In genomic region chr22:30079952-30080533, GRCh38 we compare ENCODE assay signal across 10 cellular contexts. TPM values are rescaled to one million over a fixed set of nuclear protein-coding genes. Genes with fewer than 3 reads are reported as not detected.
DNase-seq lines count a peak whose midpoint lies in the region; ATAC-seq and TF ChIP-seq lines count a peak whose summit lies in the region.
"Had no signal": no experiment of that assay in that cellular context is flagged by ENCODE, and none has a peak within 500 bp of the region (broad histone marks: within the 10 kb centered on the region; RNA-seq: fewer than 3 reads in every experiment).

Gene HORMAD2 (plus strand): TSS chr22:30080464. CDS start chr22:30093953, 13,489 bp downstream.

- H3K36me3 Mint-ChIP-seq in IgD-negative memory B cell = no peaks in the 10 kb centered on the region
- no peaks in the 10 kb centered on the region for H3K36me3 Mint-ChIP-seq in endothelial cell (ENCODE audit: low read depth, unreplicated experiment)

- no peak for TF ChIP-seq EP300 in suprapubic skin (IDR thresholded peaks at IDR 0.05)

- H3K4me3 Mint-ChIP-seq in IgD-negative memory B cell (peak within 1 kb of the TSS; percentile 63 to 90 (median 80)), endothelial cell (ENCODE audit: unreplicated experiment) (no peak within 1 kb of the TSS)

- 54% methylated on average over 46 of the region's 53 CpGs for WGBS in suprapubic skin

- no peak within 1 kb of the TSS for H3K27ac ChIP-seq in left lung
- no peak within 1 kb of the TSS for H3K27ac ChIP-seq in suprapubic skin

- H3K36me3 ChIP-seq in left lung (no peaks in the 10 kb centered on the region), suprapubic skin (no peaks in the 10 kb centered on the region)

- TF ChIP-seq CTCF in endothelial cell (IDR thresholded peaks at IDR 0.05; ENCODE audit: unreplicated experiment) (no peak), left lung (IDR thresholded peaks at IDR 0.05) (no peak), suprapubic skin (IDR thresholded peaks at IDR 0.05) (no peak)

- H3K4me1 Mint-ChIP-seq in IgD-negative memory B cell (peaks cover 8 to 11% (median 10%) of the 10 kb centered on the region in 3 donors), endothelial cell (ENCODE audit: unreplicated experiment) (no peaks in the 10 kb centered on the region)

- peak within 1 kb of the TSS; percentile 24 to 31 for H3K4me3 ChIP-seq in left lung
- H3K4me3 ChIP-seq in suprapubic skin = peak within 1 kb of the TSS; percentile 27

- intact Hi-C loops in left lung (cut with DNase I) = no loop called here

- H3K9me3 ChIP-seq in left lung (no peaks in the 10 kb centered on the region), suprapubic skin (no peaks in the 10 kb centered on the region)

- peak; percentile 92 for ATAC-seq in left lung
- no peak for ATAC-seq in HG03097 (IDR thresholded peaks at IDR 0.05; ENCODE audit: low FRiP score, unreplicated experiment)

- peaks cover 0 to 7% (median 3%) of the 10 kb centered on the region in 3 donors for H3K9me3 Mint-ChIP-seq in IgD-negative memory B cell
- H3K9me3 Mint-ChIP-seq in endothelial cell (ENCODE audit: unreplicated experiment) = no peaks in the 10 kb centered on the region

- peaks cover 0 to 35% of the 10 kb centered on the region in 2 donors for H3K27me3 ChIP-seq in left lung
- H3K27me3 ChIP-seq in suprapubic skin = peaks cover 5% of the 10 kb centered on the region

- H3K4me1 ChIP-seq in left lung (peaks cover 0 to 5% of the 10 kb centered on the region in 2 donors), suprapubic skin (no peaks in the 10 kb centered on the region)

- peak within 1 kb of the TSS in 1 of 3 donors; percentile 45 for H3K27ac Mint-ChIP-seq in IgD-negative memory B cell
- H3K27ac Mint-ChIP-seq in endothelial cell (ENCODE audit: unreplicated experiment) = no peak within 1 kb of the TSS

- H3K27me3 Mint-ChIP-seq in IgD-negative memory B cell (peaks cover 10% of the 10 kb centered on the region), endothelial cell (ENCODE audit: unreplicated experiment) (peaks cover 2% of the 10 kb centered on the region)

- no peak for TF ChIP-seq POLR2A in suprapubic skin (IDR thresholded peaks at IDR 0.05)

- peak; percentile 48 for DNase-seq in endothelial cell (ENCODE audit: low spot score)
- DNase-seq in left lung = peak; percentile 66 to 82
- peak in 1 of 2 donors; percentile 62 for DNase-seq in suprapubic skin (ENCODE audit: low spot score in 2 of 2)
- DNase-seq in stimulated activated CD4-positive, alpha-beta T cell treated with anti-CD3 and anti-CD28 coated beads, Interleukin-12 subunit alpha, Interleukin-12 subunit beta, amount 100 ng/mL, for 4 hours = no peak
- DNase-seq in NCI-H446 treated with DMSO at 0.1 percent for 48 hours (lab: John Stamatoyannopoulos, UW) = no peak
- DNase-seq: activated naive CD4-positive, alpha-beta T cell; NCI-H1105 treated with DMSO at 0.1 percent for 48 hours had no signal

RNA-seq across cellular contexts. Expression of gene HORMAD2, which starts in this region (rescaled TPM):
- not detected for polyA plus RNA-seq in IgD-negative memory B cell
- total RNA-seq in endothelial cell (ENCODE audit: unreplicated experiment) (not detected), left lung (under 1 TPM in 1 of 2 donors, not detected in 1; 0.13 TPM), suprapubic skin (not detected)
- polyA plus RNA-seq: keratinocyte had no signal

Comparison
In these comparisons a context has a peak if more than half of its experiments do, and no peak if none do; other contexts are left out.
1. Peak in DNase-seq in endothelial cell; RNA of the gene not detected or under 1 TPM.
2. Peak in DNase-seq, ATAC-seq and H3K4me3 ChIP-seq in left lung; RNA of the gene not detected or under 1 TPM.